8 cellular contexts compared by ENCODE assay signal in the genomic region with DNA sequence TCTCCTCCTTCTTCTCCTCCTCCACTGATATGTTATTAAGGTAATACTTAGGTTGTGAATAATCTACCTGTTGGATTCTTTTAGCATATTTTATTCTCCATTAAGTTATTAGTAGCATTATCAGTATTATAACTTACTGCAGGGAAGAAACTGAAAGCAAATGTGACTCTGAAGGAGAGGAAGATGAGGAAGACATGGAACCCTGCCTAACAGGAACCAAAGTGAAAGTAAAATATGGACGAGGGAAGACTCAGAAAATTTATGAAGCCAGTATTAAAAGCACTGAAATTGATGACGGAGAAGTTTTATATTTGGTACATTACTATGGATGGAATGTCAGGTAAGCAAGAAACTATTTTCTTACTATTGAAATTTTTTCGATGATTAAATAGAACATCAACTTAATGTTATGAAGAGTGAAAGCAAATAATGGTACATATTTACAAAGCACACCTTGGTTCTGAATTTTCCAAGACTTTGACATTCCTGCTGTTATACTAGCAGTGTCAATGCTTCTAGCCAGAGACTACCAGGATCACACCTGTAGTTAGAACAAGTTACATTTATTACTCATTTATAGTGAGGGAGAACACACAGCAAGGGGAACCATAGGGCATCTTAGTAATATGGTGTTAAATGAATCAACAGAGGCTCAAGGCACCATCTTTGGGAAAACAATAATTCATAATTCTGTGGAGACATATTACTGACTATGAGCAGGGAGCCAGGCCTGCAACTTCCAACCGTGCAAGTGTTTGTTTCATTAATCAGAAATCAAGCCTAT. TPM values are rescaled to one million over a fixed set of nuclear protein-coding genes. Genes with fewer than 3 reads are reported as not detected.
DNase-seq lines count a peak whose midpoint lies in the region; ATAC-seq, FAIRE-seq and TF ChIP-seq lines count a peak whose summit lies in the region.
"Had no signal": no experiment of that assay in that cellular context is flagged by ENCODE, and none has a peak within 500 bp of the region (broad histone marks: within the 10 kb centered on the region; RNA-seq: fewer than 3 reads in every experiment).

No MANE protein-coding gene starts in this region.

- no peak for FAIRE-seq in pancreas (lab: Jason Lieb, UNC)

- no peaks in the 10 kb centered on the region for H3K27me3 ChIP-seq in CD8-positive, alpha-beta memory T cell (ENCODE audit: insufficient read depth, low read length, poor library complexity, severe bottlenecking)
- H3K27me3 ChIP-seq in Loucy (ENCODE audit: insufficient read depth, low read length, poor library complexity, severe bottlenecking): no peaks in the 10 kb centered on the region
- H3K27me3 ChIP-seq in duodenal mucosa (ENCODE audit: control insufficient read depth in 1 of 2, insufficient read depth in 2 of 2, low read length in 2 of 2): no peaks in the 10 kb centered on the region
- no peaks in the 10 kb centered on the region for H3K27me3 ChIP-seq in pancreas
- no peaks in the 10 kb centered on the region for H3K27me3 ChIP-seq in neuronal stem cell (ENCODE audit: control insufficient read depth in 3 of 3, insufficient read depth in 3 of 3, low read depth in 1 of 3, low read length in 3 of 3)
- H3K27me3 ChIP-seq: tibial artery had no signal

- H3K9me3 Mint-ChIP-seq in CD8-positive, alpha-beta memory T cell: no peaks in the 10 kb centered on the region

- H3F3A ChIP-seq in Loucy (ENCODE audit: low read depth): no peaks in the 10 kb centered on the region

- TF ChIP-seq CTCF in Loucy (conservative IDR thresholded peaks at IDR 0.05; ENCODE audit: low read length) (no peak), pancreas (IDR thresholded peaks at IDR 0.05) (no peak)

- H3K4me1 Mint-ChIP-seq in CD8-positive, alpha-beta memory T cell: peaks cover 30 to 51% (median 47%) of the 10 kb centered on the region in 3 donors

- no peak overlapping the region for H2AK5ac ChIP-seq in neuronal stem cell (ENCODE audit: low read depth, low read length)

- H3K36me3 ChIP-seq in CD8-positive, alpha-beta memory T cell (ENCODE audit: insufficient read depth, low read length): peaks cover 13% of the 10 kb centered on the region
- H3K36me3 ChIP-seq in Loucy (ENCODE audit: insufficient read depth, low read length): peaks cover 72% of the 10 kb centered on the region
- peaks cover 6 to 56% of the 10 kb centered on the region in 2 donors for H3K36me3 ChIP-seq in duodenal mucosa (ENCODE audit: control insufficient read depth in 1 of 2, insufficient read depth in 2 of 2, low read length in 2 of 2)
- peaks cover 0 to 31% (median 0%) of the 10 kb centered on the region in 3 donors for H3K36me3 ChIP-seq in pancreas
- H3K36me3 ChIP-seq in neuronal stem cell (replicated peaks in 1 of 2; ENCODE audit: control insufficient read depth in 2 of 2, insufficient read depth in 2 of 2, low read length in 2 of 2): peaks cover 9 to 92% of the 10 kb centered on the region in 2 donors

- no peak for DNase-seq in CD8-positive, alpha-beta memory T cell
- DNase-seq in pancreas (no peak), AML-193 (lab: John Stamatoyannopoulos, UW) (no peak), neuronal stem cell (ENCODE audit: low spot score) (no peak), SHP77 (lab: John Stamatoyannopoulos, UW) (no peak)
- DNase-seq: tibial artery had no signal

- intact Hi-C loops in pancreas (cut with DNase I): no loop called here

- H4K20me1 ChIP-seq in Loucy (ENCODE audit: insufficient read depth, low read length, poor library complexity, severe bottlenecking): no peaks in the 10 kb centered on the region

- peaks cover 13% of the 10 kb centered on the region for H3K4me1 ChIP-seq in CD8-positive, alpha-beta memory T cell (ENCODE audit: insufficient read depth, low read length)
- H3K4me1 ChIP-seq in Loucy (ENCODE audit: insufficient read depth, low read length, poor library complexity, severe bottlenecking) (no peaks in the 10 kb centered on the region), duodenal mucosa (ENCODE audit: control insufficient read depth in 1 of 2, insufficient read depth in 2 of 2, low read length in 2 of 2) (peaks cover 0 to 6% of the 10 kb centered on the region in 2 donors), pancreas (peaks cover 0 to 8% (median 0%) of the 10 kb centered on the region in 3 donors), neuronal stem cell (ENCODE audit: control insufficient read depth in 2 of 2, insufficient read depth in 1 of 2, low read depth in 1 of 2, low read length in 2 of 2) (no peaks in the 10 kb centered on the region)
- H3K4me1 ChIP-seq: tibial artery had no signal

- H3K36me3 Mint-ChIP-seq in CD8-positive, alpha-beta memory T cell: peaks cover 5 to 77% (median 28%) of the 10 kb centered on the region in 3 donors

- peak overlapping the region; percentile 28 to 76 (median 63) for H3K4me3 Mint-ChIP-seq in CD8-positive, alpha-beta memory T cell

- H3K79me1 ChIP-seq in neuronal stem cell (ENCODE audit: low read depth, low read length): no peaks in the 10 kb centered on the region

- peak overlapping the region; percentile 24 for H3K4me2 ChIP-seq in Loucy (ENCODE audit: low read depth, low read length, poor library complexity, severe bottlenecking)
- no peak overlapping the region for H3K4me2 ChIP-seq in neuronal stem cell (ENCODE audit: insufficient read depth, low read length, poor library complexity, severe bottlenecking)

- H3K9me2 ChIP-seq in Loucy (replicated peaks; ENCODE audit: low read depth, low read length): no peaks in the 10 kb centered on the region

- no peaks in the 10 kb centered on the region for H3K79me2 ChIP-seq in Loucy (ENCODE audit: insufficient read depth, low read length)

- H3K9me3 ChIP-seq in CD8-positive, alpha-beta memory T cell (ENCODE audit: low read length): no peaks in the 10 kb centered on the region
- H3K9me3 ChIP-seq in Loucy (ENCODE audit: insufficient read depth, low read depth, low read length): no peaks in the 10 kb centered on the region
- no peaks in the 10 kb centered on the region for H3K9me3 ChIP-seq in duodenal mucosa (ENCODE audit: control insufficient read depth in 1 of 2, low read length in 2 of 2)
- H3K9me3 ChIP-seq in pancreas: no peaks in the 10 kb centered on the region
- H3K9me3 ChIP-seq in neuronal stem cell (replicated peaks in 1 of 2; ENCODE audit: control insufficient read depth in 2 of 2, insufficient read depth in 1 of 2, low read depth in 1 of 2, low read length in 2 of 2): no peaks in the 10 kb centered on the region
- H3K9me3 ChIP-seq: tibial artery had no signal

- CTCF ChIA-PET in CD8-positive, alpha-beta memory T cell (lab: Charles Lee): interaction anchor here (0.6 to 1.0 kb wide), 2 partner anchors 10 to 42 kb away, joined by 3 read pairs; a partner anchor contains a TSS

- H3K4ac ChIP-seq in neuronal stem cell (ENCODE audit: low read length): no peak overlapping the region

- H3K23ac ChIP-seq in neuronal stem cell (ENCODE audit: low read depth, low read length, poor library complexity): no peak overlapping the region

- no peak overlapping the region for H3K27ac ChIP-seq in CD8-positive, alpha-beta memory T cell (ENCODE audit: low read depth, low read length)
- no peak overlapping the region for H3K27ac ChIP-seq in duodenal mucosa (ENCODE audit: low read depth, low read length)
- H3K27ac ChIP-seq in pancreas: peak overlapping the region in 1 of 4 donors; percentile 20
- H3K27ac ChIP-seq in neuronal stem cell (replicated peaks; ENCODE audit: low read length): no peak overlapping the region

- H2BK15ac ChIP-seq in neuronal stem cell (ENCODE audit: low read length): no peak overlapping the region

- no peak overlapping the region for H3K18ac ChIP-seq in neuronal stem cell (ENCODE audit: low read length)

- H2BK12ac ChIP-seq in neuronal stem cell (ENCODE audit: low read length): no peak overlapping the region

- peak overlapping the region; percentile 9 to 93 (median 74) for H3K27ac Mint-ChIP-seq in CD8-positive, alpha-beta memory T cell

- 74% methylated on average over 4 of the region's 4 CpGs for WGBS in pancreas, 2 donors
- no CpG with 5 or more reads among the region's 4 CpGs for WGBS in neuronal stem cell (ENCODE audit: extremely low coverage in 2 of 2, insufficient read length in 2 of 2, insufficient replicate concordance in 1 of 2), 2 donors

- ATAC-seq in pancreas: peak in 3 of 4 donors; percentile 30 to 63 (median 61)

- no peak overlapping the region for H2BK5ac ChIP-seq in neuronal stem cell (ENCODE audit: low read length)

- no peak overlapping the region for H4K91ac ChIP-seq in neuronal stem cell (ENCODE audit: low read depth, low read length, poor library complexity)

- H3K27me3 Mint-ChIP-seq in CD8-positive, alpha-beta memory T cell: no peaks in the 10 kb centered on the region

- H3K14ac ChIP-seq in neuronal stem cell (ENCODE audit: low read length): no peak overlapping the region

- no peak overlapping the region for H2BK120ac ChIP-seq in neuronal stem cell (ENCODE audit: low read depth, low read length)

- H2AFZ ChIP-seq in Loucy (ENCODE audit: low read length) (no peak overlapping the region), neuronal stem cell (ENCODE audit: low read length) (no peak overlapping the region)

- peak overlapping the region; percentile 22 for H3K4me3 ChIP-seq in CD8-positive, alpha-beta memory T cell (ENCODE audit: low read length)
- no peak overlapping the region for H3K4me3 ChIP-seq in Loucy (ENCODE audit: low read length, poor library complexity, severe bottlenecking)
- peak overlapping the region; percentile 17 to 50 for H3K4me3 ChIP-seq in duodenal mucosa (ENCODE audit: low read depth in 1 of 2, low read length in 2 of 2)
- peak overlapping the region in 1 of 4 donors; percentile 3 for H3K4me3 ChIP-seq in pancreas
- no peak overlapping the region for H3K4me3 ChIP-seq in neuronal stem cell (ENCODE audit: low read length in 2 of 2)
- H3K4me3 ChIP-seq: tibial artery had no signal

- H3K9ac ChIP-seq in Loucy (ENCODE audit: low read depth, low read length, poor library complexity, severe bottlenecking): no peak overlapping the region
- H3K9ac ChIP-seq in duodenal mucosa (ENCODE audit: low read depth in 1 of 2, low read length in 2 of 2): peak overlapping the region in 1 of 2 donors; percentile 5
- H3K9ac ChIP-seq in neuronal stem cell (ENCODE audit: low read depth, low read length, poor library complexity): no peak overlapping the region

- H4K8ac ChIP-seq in neuronal stem cell (ENCODE audit: low read depth, low read length): no peak overlapping the region

- POLR2A ChIA-PET in CD8-positive, alpha-beta memory T cell (lab: Charles Lee): no interaction called here

RNA-seq across cellular contexts. Expression of a gene that starts 42.0 kb away (rescaled TPM):
- under 1 TPM in 1 of 2 experiments, not detected in 1; 0.37 TPM for total RNA-seq in CD8-positive, alpha-beta memory T cell
- not detected for polyA plus RNA-seq in CD8-positive, alpha-beta memory T cell
- under 1 TPM in 3 of 6 donors, not detected in 3; 0.25 to 0.51 (median 0.38) TPM for total RNA-seq in pancreas
- not detected for polyA plus RNA-seq in pancreas
- polyA plus RNA-seq in neuronal stem cell (2013, experiment 1 of 2): 0.22 TPM
- 0.21 TPM for polyA plus RNA-seq in neuronal stem cell (2013, experiment 2 of 2)

RNA-seq across cellular contexts. Expression of a gene that starts 55.4 kb away (rescaled TPM):
- total RNA-seq in CD8-positive, alpha-beta memory T cell: 10 to 100 TPM; 19.6 to 20.4 TPM
- polyA plus RNA-seq in CD8-positive, alpha-beta memory T cell: 38.3 TPM
- 10 to 100 TPM in 4 of 6 donors, 1 to 10 TPM in 2; 8.7 to 20.2 (median 13.5) TPM for total RNA-seq in pancreas
- 1 to 10 TPM; 5.5 to 6.0 TPM for polyA plus RNA-seq in pancreas
- polyA plus RNA-seq in neuronal stem cell (2013, experiment 1 of 2): 24.6 TPM
- polyA plus RNA-seq in neuronal stem cell (2013, experiment 2 of 2): 24.5 TPM

Comparison
In these comparisons a context has a peak if more than half of its experiments do, and no peak if none do; other contexts are left out.
1. H3K4me3 ChIP-seq: peak in CD8-positive, alpha-beta memory T cell (single experiment) and duodenal mucosa (2 of 2); none in Loucy (single experiment) and neuronal stem cell (0 of 2).